In genomic region chr3:53160660-53161344, GRCh38 we compare ENCODE assay signal across 1 cellular context.
A peak's percentile ranks its signal among the peaks of the same experiment; 100 is the strongest.
TF ChIP-seq lines count a peak whose summit lies in the region.

Gene PRKCD, plus strand, starts transcription at chr3:53161209. Its CDS starts 17,214 bp downstream, at chr3:53178423.

TF ChIP-seq in WTC11, 78 proteins besides CTCF, POLR2A, EP300 and RAD21 (continued from another document):
- no peak for TF ChIP-seq ZNF281 (CRISPR knock-in tag; IDR thresholded peaks at IDR 0.05)
- no peak for TF ChIP-seq PRDM15 (CRISPR knock-in tag; IDR thresholded peaks at IDR 0.05)
- TF ChIP-seq ERG (CRISPR knock-in tag; IDR thresholded peaks at IDR 0.05): no peak
- no peak for TF ChIP-seq ZNF416 (CRISPR knock-in tag; IDR thresholded peaks at IDR 0.05)
- no peak for TF ChIP-seq PRRX2 (CRISPR knock-in tag; IDR thresholded peaks at IDR 0.05)
- TF ChIP-seq NFATC4 (CRISPR knock-in tag; IDR thresholded peaks at IDR 0.05): no peak
- peak; percentile 74; the same call in 1 of the 2 replicates for TF ChIP-seq GTF2I (CRISPR knock-in tag; conservative IDR thresholded peaks at IDR 0.05)
- TF ChIP-seq CREM (CRISPR knock-in tag; IDR thresholded peaks at IDR 0.05): 0 out of 2 replicates have a peak, but pooled peaks have one; percentile 7
- no peak for TF ChIP-seq TEAD1 (CRISPR knock-in tag; IDR thresholded peaks at IDR 0.05)
